Comparison of ENCODE assay signal across 14 cellular contexts in genomic region chr6:158313989-158314388, GRCh38. TPM values are rescaled to one million over a fixed set of nuclear protein-coding genes. Genes with fewer than 3 reads are reported as not detected.
A peak's percentile ranks its signal among the peaks of the same experiment; 100 is the strongest.
DNase-seq lines count a peak whose midpoint lies in the region; ATAC-seq, FAIRE-seq and TF ChIP-seq lines count a peak whose summit lies in the region.
"Had no signal": no experiment of that assay in that cellular context is flagged by ENCODE, and none has a peak within 500 bp of the region (broad histone marks: within the 10 kb centered on the region; RNA-seq: fewer than 3 reads in every experiment).

No MANE protein-coding gene starts in this region.

- FAIRE-seq in GM12878 (lab: Jason Lieb, UNC), result no peak

- POLR2A ChIA-PET in GM12878 (lab: Charles Lee), result interaction anchor here (1.2 kb wide), 1 partner anchor 15 kb away, joined by 4 read pairs; no protein-coding TSS in a partner anchor

- SMC1A ChIA-PET in GM12878 (lab: Charles Lee; ENCODE audit: uncharacterized antibody, unreplicated experiment), result interaction anchor here (1.8 kb wide), 1 partner anchor 23 kb away, joined by 4 read pairs; no protein-coding TSS in a partner anchor

- TF ChIP-seq POLR2A in GM12878 (IDR thresholded peaks at IDR 0.05; ENCODE audit: low read depth, low read length) (no peak), gastroesophageal sphincter (IDR thresholded peaks at IDR 0.05) (no peak)

- H3K9me3 ChIP-seq in GM12878 (replicated peaks; ENCODE audit: control insufficient read depth, insufficient read depth, low read length) (peaks cover 6% of the 10 kb centered on the region; the same call in 1 of the 3 replicates), gastroesophageal sphincter (peaks cover 0 to 7% (median 0%) of the 10 kb centered on the region in 3 donors)
- H3K9me3 ChIP-seq: breast epithelium had no signal

- TF ChIP-seq CTCF in GM12878 (IDR thresholded peaks at IDR 0.05 in 2 of 3, conservative IDR thresholded peaks at IDR 0.05 in 1 of 3; ENCODE audit: control insufficient read depth in 2 of 3, extremely low read depth in 1 of 3, insufficient read depth in 1 of 3, low read depth in 3 of 3, low read length in 3 of 3) (no peak), gastroesophageal sphincter (IDR thresholded peaks at IDR 0.05) (no peak)

- no peak for TF ChIP-seq RAD21 in GM12878 (IDR thresholded peaks at IDR 0.05; ENCODE audit: insufficient read depth, low read depth, low read length)

- H3K27ac ChIP-seq in GM12878 (ENCODE audit: control insufficient read depth, insufficient read depth), result peak overlapping the region; percentile 18
- no peak overlapping the region for H3K27ac ChIP-seq in gastroesophageal sphincter
- H3K27ac ChIP-seq: breast epithelium, skin epidermis had no signal

- 51% methylated on average over 9 of the region's 9 CpGs for WGBS in GM12878 (ENCODE audit: insufficient coverage, insufficient replicate concordance, low lambda C conversion rate, missing lambda C conversion rate)
- 59 to 69% methylated on average over 4 to 6 of the region's 9 CpGs for WGBS in gastroesophageal sphincter (ENCODE audit: low coverage in 1 of 2), 2 donors

- intact Hi-C loops in GM12878 (cut with micrococcal nuclease; ENCODE audit: unreplicated experiment), result no loop called here

- H3K4me3 ChIP-seq in GM08714 (ENCODE audit: low read length) (peak overlapping the region; percentile 33; the same call in 1 of the 2 replicates), GM12878 (peak overlapping the region; percentile 20; the same call in 1 of the 2 replicates), gastroesophageal sphincter (no peak overlapping the region)
- H3K4me3 ChIP-seq: breast epithelium, skin epidermis had no signal

- CTCF ChIA-PET in GM12878 (lab: Yijun Ruan, JAX), result no interaction called here

- DNase-seq in GM12878 (ENCODE audit: low read depth, low spot score), result no peak
- DNase-seq in AG08396 (ENCODE audit: low spot score), result no peak
- no peak for DNase-seq in NCI-H446 (lab: John Stamatoyannopoulos, UW)
- DNase-seq in mucosa of gallbladder (ENCODE audit: low spot score), result no peak
- DNase-seq: foreskin fibroblast; mesenchymal stem cell; NCI-H1436; stimulated activated naive CD4-positive, alpha-beta T cell treated with Interleukin-2 at 50 U/mL for 16 hours had no signal

- H3K4me2 ChIP-seq in GM12878 (ENCODE audit: control insufficient read depth, insufficient read depth), result peak overlapping the region; percentile 90

- in situ Hi-C loops in GM12878 (cut with MboI), result no loop called here

- RAD21 ChIA-PET in GM12878 (lab: Charles Lee; ENCODE audit: unreplicated experiment), result no interaction called here

- peaks cover 0 to 5% of the 10 kb centered on the region in 2 experiments; a peak in 2 of 4 replicates for H3K36me3 ChIP-seq in GM12878 (ENCODE audit: control insufficient read depth in 2 of 2, insufficient read depth in 2 of 2, low read length in 1 of 2)
- H3K36me3 ChIP-seq in gastroesophageal sphincter, result peaks cover 0 to 33% of the 10 kb centered on the region in 2 donors
- H3K36me3 ChIP-seq: breast epithelium had no signal

- no peak overlapping the region; the same call in 1 of the 2 replicates for H2AFZ ChIP-seq in GM12878 (ENCODE audit: control insufficient read depth, low read depth, low read length)

- BruUV-seq in GM12878 (replicated peaks; lab: Mats Ljungman, UMichigan), result no TSS peak

- no peaks in the 10 kb centered on the region for H4K20me1 ChIP-seq in GM12878 (ENCODE audit: control insufficient read depth, insufficient read depth)

- H3K9ac ChIP-seq in GM12878 (ENCODE audit: control insufficient read depth, insufficient read depth, low read length), result no peak overlapping the region

- peaks cover 9% of the 10 kb centered on the region for H3K4me1 ChIP-seq in GM12878 (ENCODE audit: control insufficient read depth, insufficient read depth, low read length)
- H3K4me1 ChIP-seq in gastroesophageal sphincter, result no peaks in the 10 kb centered on the region
- H3K4me1 ChIP-seq: breast epithelium had no signal

- H3K27me3 ChIP-seq in GM12878 (replicated peaks in 1 of 2; ENCODE audit: control insufficient read depth in 2 of 2, insufficient read depth in 2 of 2, low read length in 1 of 2), result no peaks in the 10 kb centered on the region
- H3K27me3 ChIP-seq in gastroesophageal sphincter, result no peaks in the 10 kb centered on the region
- H3K27me3 ChIP-seq: breast epithelium had no signal

- peaks cover 6% of the 10 kb centered on the region; the same call in 1 of the 2 replicates for H3K79me2 ChIP-seq in GM12878 (ENCODE audit: control insufficient read depth, insufficient read depth, low read length)

- TF ChIP-seq EP300 in GM12878 (IDR thresholded peaks at IDR 0.05; ENCODE audit: borderline replicate concordance in 1 of 2, control insufficient read depth in 1 of 2, low read depth in 2 of 2, low read length in 2 of 2) (no peak), gastroesophageal sphincter (IDR thresholded peaks at IDR 0.05) (no peak)

- ATAC-seq in GM19463 (IDR thresholded peaks at IDR 0.05; ENCODE audit: unreplicated experiment) (peak; percentile 54), HG03196 (IDR thresholded peaks at IDR 0.05; ENCODE audit: unreplicated experiment) (peak; percentile 65), GM12878 (peak; percentile 86), gastroesophageal sphincter (no peak)

TF ChIP-seq in GM12878, 131 proteins besides CTCF, POLR2A, EP300 and RAD21:
- peak in 1 of 2 experiments; percentile 52; a peak in 2 of 4 replicates for TF ChIP-seq IKZF2 (IDR thresholded peaks at IDR 0.05)
- no peak for TF ChIP-seq DPF2 (IDR thresholded peaks at IDR 0.05)
- TF ChIP-seq NFIC (IDR thresholded peaks at IDR 0.05; ENCODE audit: low read depth, low read length), result no peak
- peak; percentile 45; the same call in 1 of the 2 replicates for TF ChIP-seq IKZF1 (conservative IDR thresholded peaks at IDR 0.05)
- peak in 1 of 2 experiments; percentile 11; a peak in 1 of 4 replicates for TF ChIP-seq BHLHE40 (IDR thresholded peaks at IDR 0.05; ENCODE audit: borderline replicate concordance in 1 of 2, low read depth in 2 of 2, low read length in 1 of 2)
- peak; percentile 82 for TF ChIP-seq RUNX3 (IDR thresholded peaks at IDR 0.05; ENCODE audit: low read length)

RNA-seq across cellular contexts. Expression of gene TULP4, which starts 1.7 kb away (rescaled TPM):
- total RNA-seq in GM12878 (2013; cell fraction: nucleolus; rRNA removed), result 144 and 165 TPM in 2 replicates
- 18.9 and 23.8 TPM in 2 replicates for total RNA-seq in GM12878 (2014; rRNA removed)
- total RNA-seq in GM12878 (2014; rRNA removed; fragmentation: Illumina TruSeq; extraction: Trizol), result 31.1 and 31.8 TPM in 2 replicates
- total RNA-seq in GM12878 (2021), result 31.1 and 31.2 TPM in 2 replicates
- 2.6 TPM for polyA plus RNA-seq in GM12878 (2011; ENCODE audit: low read depth)
- polyA plus RNA-seq in GM12878 (2011; rRNA removed), result 8.3 and 12.3 TPM in 2 replicates
- polyA plus RNA-seq in GM12878 (2011; cell fraction: cytosol; rRNA removed), result 6.5 and 8.3 TPM in 2 replicates
- 12.1 and 20.3 TPM in 2 replicates for polyA plus RNA-seq in GM12878 (2011; cell fraction: nucleus; rRNA removed)
- polyA plus RNA-seq in GM12878 (2012), result 4.3 and 4.5 TPM in 2 replicates
- polyA plus RNA-seq in GM12878 (2014; fragmentation: Illumina TruSeq; extraction: Trizol), result 6.3 and 9.1 TPM in 2 replicates
- polyA plus RNA-seq in GM12878 (2014; fragmentation: Nextera tagmentation; extraction: Ambion mirVana), result 1 to 10 TPM in 1 of 2 experiments, under 1 TPM in 1; 0.73 to 2.4 TPM
- 7.7 and 10.8 TPM in 2 replicates for polyA plus RNA-seq in GM12878 (2014; rRNA removed)
- polyA plus RNA-seq in GM12878 (2016; fragmentation: Nextera tagmentation; extraction: Ambion mirVana), result 10 to 100 TPM; 17.1 to 20.5 TPM
- polyA minus RNA-seq in GM12878 (2011; rRNA and poly(A)+ RNA removed), result 65.6 and 66.9 TPM in 2 replicates
- polyA minus RNA-seq in GM12878 (2011; cell fraction: cytosol; rRNA and poly(A)+ RNA removed), result 31.9 and 32.4 TPM in 2 replicates
- polyA minus RNA-seq in GM12878 (2011; cell fraction: nucleus; rRNA and poly(A)+ RNA removed), result 29.4 and 57.8 TPM in 2 replicates
- 93.0 TPM for total RNA-seq in mucosa of gallbladder
- total RNA-seq in gastroesophageal sphincter, result 100 to 1,000 TPM; 159 to 244 (median 201) TPM

Comparison
In these comparisons a context has a peak if more than half of its experiments do, and no peak if none do; other contexts are left out.
1. H3K4me3 ChIP-seq: peak in GM08714 (single experiment) and GM12878 (single experiment); none in gastroesophageal sphincter (0 of 2).